Comparison of ENCODE assay signal across 7 cellular contexts in genomic region chr12:6923851-6924250, GRCh38.
DNase-seq lines count a peak whose midpoint lies in the region; ATAC-seq lines count a peak whose summit lies in the region.
"Had no signal": no experiment of that assay in that cellular context is flagged by ENCODE, and none has a peak within 500 bp of the region (broad histone marks: within the 10 kb centered on the region; RNA-seq: fewer than 3 reads in every experiment).

No MANE protein-coding gene starts in this region.

- peaks cover 29% of the 10 kb centered on the region for H3K4me1 Mint-ChIP-seq in T-helper 2 cell treated with Interferon-gamma antibody and Interleukin-4, amounts not matched to agents 5 μg/mL and 100 μg/mL, for 36 hours (ENCODE audit: low read depth)
- peaks cover 18 to 28% of the 10 kb centered on the region in 2 donors for H3K4me1 Mint-ChIP-seq in effector memory CD8-positive, alpha-beta T cell (ENCODE audit: low read depth in 2 of 2)

- ATAC-seq in effector memory CD8-positive, alpha-beta T cell (replicated peaks), result no peak
- no peak for ATAC-seq in GM21619 (IDR thresholded peaks at IDR 0.05; ENCODE audit: unreplicated experiment)

- peaks cover 13 to 30% of the 10 kb centered on the region in 2 donors for H3K36me3 ChIP-seq in stomach smooth muscle (ENCODE audit: control insufficient read depth in 2 of 2, insufficient read depth in 2 of 2, low read length in 2 of 2)

- no peaks in the 10 kb centered on the region for H3K9me3 ChIP-seq in stomach smooth muscle (ENCODE audit: control insufficient read depth in 2 of 2, low read length in 2 of 2)
- H3K9me3 ChIP-seq: thoracic aorta had no signal

- H3K27ac Mint-ChIP-seq in T-helper 2 cell treated with Interferon-gamma antibody and Interleukin-4, amounts not matched to agents 5 μg/mL and 100 μg/mL, for 36 hours, result peak overlapping the region; percentile 52
- H3K27ac Mint-ChIP-seq in effector memory CD8-positive, alpha-beta T cell, result peak overlapping the region; percentile 82 to 91

- H3K4me1 ChIP-seq in stomach smooth muscle (ENCODE audit: control insufficient read depth, insufficient read depth, low read length), result peaks cover 43% of the 10 kb centered on the region

- H3K9ac ChIP-seq in stomach smooth muscle (ENCODE audit: low read length in 2 of 2), result peak overlapping the region in 1 of 2 donors; percentile 31

- H3K4me3 ChIP-seq in stomach smooth muscle (ENCODE audit: low read length in 2 of 2), result no peak overlapping the region

- H3K36me3 Mint-ChIP-seq in T-helper 2 cell treated with Interferon-gamma antibody and Interleukin-4, amounts not matched to agents 5 μg/mL and 100 μg/mL, for 36 hours (ENCODE audit: low read depth), result peaks cover 38% of the 10 kb centered on the region
- H3K36me3 Mint-ChIP-seq in effector memory CD8-positive, alpha-beta T cell (ENCODE audit: insufficient read depth), result peaks cover 30% of the 10 kb centered on the region

- peak overlapping the region; percentile 99 for H3K27ac ChIP-seq in stomach smooth muscle (ENCODE audit: low read length)

- no peaks in the 10 kb centered on the region for H3K27me3 Mint-ChIP-seq in T-helper 2 cell treated with Interferon-gamma antibody and Interleukin-4, amounts not matched to agents 5 μg/mL and 100 μg/mL, for 36 hours (ENCODE audit: low read depth)
- H3K27me3 Mint-ChIP-seq in effector memory CD8-positive, alpha-beta T cell, result no peaks in the 10 kb centered on the region

- H3K9me3 Mint-ChIP-seq in T-helper 2 cell treated with Interferon-gamma antibody and Interleukin-4, amounts not matched to agents 5 μg/mL and 100 μg/mL, for 36 hours, result no peaks in the 10 kb centered on the region
- no peaks in the 10 kb centered on the region for H3K9me3 Mint-ChIP-seq in effector memory CD8-positive, alpha-beta T cell

- H3K4me3 Mint-ChIP-seq in T-helper 2 cell treated with Interferon-gamma antibody and Interleukin-4, amounts not matched to agents 5 μg/mL and 100 μg/mL, for 36 hours, result no peak overlapping the region
- H3K4me3 Mint-ChIP-seq in effector memory CD8-positive, alpha-beta T cell, result no peak overlapping the region

- no peaks in the 10 kb centered on the region for H3K27me3 ChIP-seq in stomach smooth muscle (ENCODE audit: control insufficient read depth in 1 of 2, insufficient read depth in 2 of 2, low read length in 2 of 2)

- no peak for DNase-seq in T-helper 2 cell treated with Interferon-gamma antibody and Interleukin-4, amounts not matched to agents 5 μg/mL and 100 μg/mL, for 36 hours (ENCODE audit: low spot score)
- no peak for DNase-seq in T-helper 2 cell
- no peak for DNase-seq in effector memory CD8-positive, alpha-beta T cell
- no peak for DNase-seq in NCI-H524 (lab: John Stamatoyannopoulos, UW)
